8 cellular contexts compared by ENCODE assay signal in the genomic region with DNA sequence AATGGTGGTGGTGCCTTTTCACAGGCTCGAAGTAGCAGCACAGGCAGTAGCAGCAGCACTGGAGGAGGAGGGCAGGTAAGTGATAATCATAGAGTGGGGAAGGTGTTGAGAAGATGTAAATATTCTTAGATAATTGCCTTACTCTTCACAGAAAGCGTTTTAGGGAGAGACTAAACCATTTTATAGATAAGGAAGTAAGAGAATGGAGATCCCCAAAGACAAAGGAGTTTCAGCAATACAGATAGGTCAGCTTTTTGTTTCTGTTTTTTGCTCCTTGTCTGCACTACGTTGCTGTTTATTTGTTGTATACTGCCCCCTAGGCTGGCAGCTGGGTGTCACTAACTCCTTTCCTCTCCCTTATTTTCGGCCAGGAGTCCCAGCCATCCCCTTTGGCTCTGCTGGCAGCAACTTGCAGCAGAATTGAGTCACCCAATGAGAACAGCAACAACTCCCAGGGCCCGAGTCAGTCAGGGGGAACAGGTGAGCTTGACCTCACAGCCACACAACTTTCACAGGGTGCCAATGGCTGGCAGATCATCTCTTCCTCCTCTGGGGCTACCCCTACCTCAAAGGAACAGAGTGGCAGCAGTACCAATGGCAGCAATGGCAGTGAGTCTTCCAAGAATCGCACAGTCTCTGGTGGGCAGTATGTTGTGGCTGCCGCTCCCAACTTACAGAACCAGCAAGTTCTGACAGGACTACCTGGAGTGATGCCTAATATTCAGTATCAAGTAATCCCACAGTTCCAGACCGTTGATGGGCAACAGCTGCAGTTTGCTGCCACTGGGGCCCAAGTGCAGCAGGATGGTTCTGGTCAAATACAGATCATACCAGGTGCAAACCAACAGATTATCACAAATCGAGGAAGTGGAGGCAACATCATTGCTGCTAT. TPM values are rescaled to one million over a fixed set of nuclear protein-coding genes. Genes with fewer than 3 reads are reported as not detected.
A peak's percentile ranks its signal among the peaks of the same experiment; 100 is the strongest.
DNase-seq lines count a peak whose midpoint lies in the region; ATAC-seq and TF ChIP-seq lines count a peak whose summit lies in the region.

No MANE protein-coding gene starts in this region.

- no peaks in the 10 kb centered on the region for H3K9me3 Mint-ChIP-seq in activated CD4-positive, alpha-beta T cell treated with anti-CD3 and anti-CD28 coated beads, Interleukin-2, amount 10 ng/mL, durations not matched to agents 24 days and 14 days

- TF ChIP-seq POLR2A in uterus (IDR thresholded peaks at IDR 0.05) = no peak

- H3K9me3 ChIP-seq in mucosa of stomach (ENCODE audit: control insufficient read depth, low read length) (no peaks in the 10 kb centered on the region), uterus (no peaks in the 10 kb centered on the region)

- H3K27me3 ChIP-seq in mucosa of stomach (ENCODE audit: control insufficient read depth, insufficient read depth, low read length) (no peaks in the 10 kb centered on the region), uterus (no peaks in the 10 kb centered on the region)

- no peak for ATAC-seq in HG02938 (IDR thresholded peaks at IDR 0.05; ENCODE audit: unreplicated experiment)
- no peak for ATAC-seq in HG03135 (IDR thresholded peaks at IDR 0.05; ENCODE audit: unreplicated experiment)

- H3K4me3 Mint-ChIP-seq in activated CD4-positive, alpha-beta T cell treated with anti-CD3 and anti-CD28 coated beads, Interleukin-2, amount 10 ng/mL, durations not matched to agents 24 days and 14 days = peak overlapping the region; percentile 93

- peak in 3 of 4 experiments; percentile 25 to 46 (median 28) for TF ChIP-seq CTCF in uterus (IDR thresholded peaks at IDR 0.05)

- H3K4me3 ChIP-seq in mucosa of stomach (ENCODE audit: low read length) = peak overlapping the region; percentile 71
- H3K4me3 ChIP-seq in uterus = peak overlapping the region; percentile 49 to 90

- H3K27ac ChIP-seq in epithelial cell of prostate = peak overlapping the region; percentile 99
- peak overlapping the region; percentile 100 for H3K27ac ChIP-seq in uterus

- H3K36me3 Mint-ChIP-seq in activated CD4-positive, alpha-beta T cell treated with anti-CD3 and anti-CD28 coated beads, Interleukin-2, amount 10 ng/mL, durations not matched to agents 24 days and 14 days (ENCODE audit: low read depth) = peaks cover 41% of the 10 kb centered on the region

- peaks cover 13% of the 10 kb centered on the region for H3K36me3 ChIP-seq in mucosa of stomach (ENCODE audit: control insufficient read depth, insufficient read depth, low read length)
- H3K36me3 ChIP-seq in uterus = no peaks in the 10 kb centered on the region

- peak overlapping the region; percentile 91 for H3K27ac Mint-ChIP-seq in activated CD4-positive, alpha-beta T cell treated with anti-CD3 and anti-CD28 coated beads, Interleukin-2, amount 10 ng/mL, durations not matched to agents 24 days and 14 days

- H3K4me1 Mint-ChIP-seq in activated CD4-positive, alpha-beta T cell treated with anti-CD3 and anti-CD28 coated beads, Interleukin-2, amount 10 ng/mL, durations not matched to agents 24 days and 14 days = peaks cover 42% of the 10 kb centered on the region

- intact Hi-C loops in activated CD4-positive, alpha-beta T cell treated with anti-CD3 and anti-CD28 coated beads, Interleukin-2, amount 10 ng/mL, durations not matched to agents 24 days and 14 days (cut with micrococcal nuclease) = loop anchor here (1.0 kb wide), 1 partner anchor 30 kb away; no protein-coding TSS in a partner anchor
- intact Hi-C loops in uterus (cut with DNase I; ENCODE audit: low total_unique reads) = no loop called here

- H3K4me1 ChIP-seq in mucosa of stomach (ENCODE audit: control insufficient read depth, insufficient read depth, low read length) (peaks cover 44% of the 10 kb centered on the region), uterus (peaks cover 10 to 31% of the 10 kb centered on the region in 2 donors)

- H3K9ac ChIP-seq in mucosa of stomach (ENCODE audit: low read length) = peak overlapping the region; percentile 81

- H3K27me3 Mint-ChIP-seq in activated CD4-positive, alpha-beta T cell treated with anti-CD3 and anti-CD28 coated beads, Interleukin-2, amount 10 ng/mL, durations not matched to agents 24 days and 14 days = no peaks in the 10 kb centered on the region

- DNase-seq in ELR (ENCODE audit: low read depth) (peak; percentile 74), Kasumi-1 (lab: John Stamatoyannopoulos, UW) (peak; percentile 39 to 61), epithelial cell of prostate (ENCODE audit: low read depth, low spot score) (peak; percentile 89), uterus (peak; percentile 46 to 65)
- peak; percentile 87 for DNase-seq in activated CD4-positive, alpha-beta T cell treated with anti-CD3 and anti-CD28 coated beads, Interleukin-2, amount 10 ng/mL, durations not matched to agents 24 days and 14 days

RNA-seq across cellular contexts. Expression of a gene that starts 2.0 kb away (rescaled TPM):
- total RNA-seq in activated CD4-positive, alpha-beta T cell treated with anti-CD3 and anti-CD28 coated beads, Interleukin-2, amount 10 ng/mL, durations not matched to agents 24 days and 14 days = 67.7 and 69.2 TPM in 2 replicates
- 100 to 1,000 TPM in 2 of 4 donors, 10 to 100 TPM in 2; 58.8 to 127 (median 90.7) TPM for total RNA-seq in uterus

RNA-seq across cellular contexts. Expression of a gene that starts 41.7 kb away (rescaled TPM):
- total RNA-seq in activated CD4-positive, alpha-beta T cell treated with anti-CD3 and anti-CD28 coated beads, Interleukin-2, amount 10 ng/mL, durations not matched to agents 24 days and 14 days = 0.09 TPM in 1 of 2 replicates, not detected in the other
- total RNA-seq in uterus = 10 to 100 TPM in 1 of 4 donors, under 1 TPM in 1, not detected in 2; 0.52 to 12.4 TPM

RNA-seq across cellular contexts. Expression of a gene that starts 45.8 kb away (rescaled TPM):
- total RNA-seq in activated CD4-positive, alpha-beta T cell treated with anti-CD3 and anti-CD28 coated beads, Interleukin-2, amount 10 ng/mL, durations not matched to agents 24 days and 14 days = not detected in 2 replicates
- under 1 TPM in 2 of 4 donors, not detected in 2; 0.34 to 0.62 TPM for total RNA-seq in uterus

RNA-seq across cellular contexts. Expression of a gene that starts 59.5 kb away (rescaled TPM):
- total RNA-seq in activated CD4-positive, alpha-beta T cell treated with anti-CD3 and anti-CD28 coated beads, Interleukin-2, amount 10 ng/mL, durations not matched to agents 24 days and 14 days = 201 and 211 TPM in 2 replicates
- 10 to 100 TPM in 3 of 4 donors, 1 to 10 TPM in 1; 2.6 to 88.2 (median 20.1) TPM for total RNA-seq in uterus
